ENCODE assay signal across 1 cellular context in genomic region chr11:15901046-15901445, GRCh38.
TF ChIP-seq lines count a peak whose summit lies in the region.

No MANE protein-coding gene starts in this region.

TF ChIP-seq in Ishikawa, 13 proteins besides CTCF, POLR2A, EP300 and RAD21 (continued from another document):
- TF ChIP-seq MAX (IDR thresholded peaks at IDR 0.05) (no peak), CEBPB (IDR thresholded peaks at IDR 0.05) (no peak), TAF1 (IDR thresholded peaks at IDR 0.05; ENCODE audit: low read depth) (no peak), ZBTB7A (IDR thresholded peaks at IDR 0.05; ENCODE audit: low read depth) (no peak)
